1 cellular context compared by ENCODE assay signal in genomic region chrX:40102393-40103381, GRCh38.
TF ChIP-seq lines count a peak whose summit lies in the region.

No MANE protein-coding gene starts in this region.

TF ChIP-seq in K562, 482 proteins besides CTCF, POLR2A, EP300 and RAD21 (continues in another document):
- TF ChIP-seq CBFA2T3 (IDR thresholded peaks at IDR 0.05) = peak; percentile 28; the same call in 1 of the 2 replicates
- TF ChIP-seq PKNOX1 (IDR thresholded peaks at IDR 0.05) = peak; percentile 63
- peak; percentile 37; the same call in 1 of the 2 replicates for TF ChIP-seq ZFX (CRISPR knock-in tag; IDR thresholded peaks at IDR 0.05)
- peak in 1 of 3 experiments; percentile 76 for TF ChIP-seq YY1 (IDR thresholded peaks at IDR 0.05; ENCODE audit: borderline replicate concordance in 1 of 3, control insufficient read depth in 1 of 3, extremely low read depth in 1 of 3, insufficient read depth in 3 of 3, insufficient read length in 1 of 3, insufficient replicate concordance in 2 of 3, low read depth in 1 of 3, low read length in 2 of 3)
- TF ChIP-seq MAZ (CRISPR knock-in tag; conservative IDR thresholded peaks at IDR 0.05 in 1 of 2, IDR thresholded peaks at IDR 0.05 in 1 of 2) = no peak; a peak in 1 of 4 replicates
- TF ChIP-seq POLR2G (IDR thresholded peaks at IDR 0.05; ENCODE audit: low read depth, low read length) = peak; percentile 75
- TF ChIP-seq ZBTB11 (CRISPR knock-in tag; IDR thresholded peaks at IDR 0.05) = peak in 1 of 3 experiments; percentile 29; a peak in 1 of 6 replicates
- TF ChIP-seq HNRNPLL (IDR thresholded peaks at IDR 0.05; ENCODE audit: low read depth, low read length, poor library complexity, severe bottlenecking) = peak; percentile 28
- TF ChIP-seq THRAP3 (IDR thresholded peaks at IDR 0.05; ENCODE audit: borderline replicate concordance) = no peak
- TF ChIP-seq, protein P1, sequence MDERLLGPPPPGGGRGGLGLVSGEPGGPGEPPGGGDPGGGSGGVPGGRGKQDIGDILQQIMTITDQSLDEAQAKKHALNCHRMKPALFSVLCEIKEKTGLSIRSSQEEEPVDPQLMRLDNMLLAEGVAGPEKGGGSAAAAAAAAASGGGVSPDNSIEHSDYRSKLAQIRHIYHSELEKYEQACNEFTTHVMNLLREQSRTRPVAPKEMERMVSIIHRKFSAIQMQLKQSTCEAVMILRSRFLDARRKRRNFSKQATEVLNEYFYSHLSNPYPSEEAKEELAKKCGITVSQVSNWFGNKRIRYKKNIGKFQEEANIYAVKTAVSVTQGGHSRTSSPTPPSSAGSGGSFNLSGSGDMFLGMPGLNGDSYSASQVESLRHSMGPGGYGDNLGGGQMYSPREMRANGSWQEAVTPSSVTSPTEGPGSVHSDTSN (CRISPR knock-in tag; IDR thresholded peaks at IDR 0.05; ENCODE audit: low read depth) = no peak
- TF ChIP-seq, protein P1 (tag; conservative IDR thresholded peaks at IDR 0.05; ENCODE audit: low read depth) = peak; percentile 73
- no peak for TF ChIP-seq XRCC4 (IDR thresholded peaks at IDR 0.05; ENCODE audit: extremely low read depth, insufficient read depth, insufficient read length)
- TF ChIP-seq JUNB (CRISPR knock-in tag; conservative IDR thresholded peaks at IDR 0.05) = no peak
- peak; percentile 48; the same call in 1 of the 2 replicates for TF ChIP-seq NFRKB (IDR thresholded peaks at IDR 0.05; ENCODE audit: low read depth)
- TF ChIP-seq ZNF592 (IDR thresholded peaks at IDR 0.05) = peak; percentile 39; the same call in 1 of the 2 replicates
- 0 out of 2 replicates have a peak, but pooled peaks have one; percentile 21 for TF ChIP-seq NCOR1 (IDR thresholded peaks at IDR 0.05)
- TF ChIP-seq OTX1 (CRISPR knock-in tag; IDR thresholded peaks at IDR 0.05) = no peak
- no peak for TF ChIP-seq ZNF184 (CRISPR knock-in tag; IDR thresholded peaks at IDR 0.05)
- no peak for TF ChIP-seq FOXM1 (IDR thresholded peaks at IDR 0.05; ENCODE audit: low read depth)
- TF ChIP-seq FOXM1 (CRISPR knock-in tag; IDR thresholded peaks at IDR 0.05; ENCODE audit: low read depth) = no peak
- TF ChIP-seq TBL1XR1 (IDR thresholded peaks at IDR 0.05; ENCODE audit: low read length in 2 of 2) = no peak
- no peak for TF ChIP-seq ZKSCAN1 (IDR thresholded peaks at IDR 0.05; ENCODE audit: low read depth, low read length)
- TF ChIP-seq TAF7 (tag; IDR thresholded peaks at IDR 0.05) = no peak
- TF ChIP-seq, protein P2, sequence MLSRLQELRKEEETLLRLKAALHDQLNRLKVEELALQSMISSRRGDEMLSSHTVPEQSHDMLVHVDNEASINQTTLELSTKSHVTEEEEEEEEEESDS (CRISPR knock-in tag; IDR thresholded peaks at IDR 0.05) = no peak
- TF ChIP-seq CXXC5 (CRISPR knock-in tag; IDR thresholded peaks at IDR 0.05) = peak; percentile 39
- TF ChIP-seq HMGN3 (IDR thresholded peaks at IDR 0.05; ENCODE audit: borderline replicate concordance, extremely low read depth, insufficient read length, low read depth, low read length) = peak; percentile 37
- TF ChIP-seq MCM5 (IDR thresholded peaks at IDR 0.05; ENCODE audit: low read depth) = no peak
- no peak for TF ChIP-seq NR1H2 (CRISPR knock-in tag; IDR thresholded peaks at IDR 0.05)
- no peak for TF ChIP-seq NCOA4 (IDR thresholded peaks at IDR 0.05; ENCODE audit: partially characterized antibody)
- TF ChIP-seq, protein P3, sequence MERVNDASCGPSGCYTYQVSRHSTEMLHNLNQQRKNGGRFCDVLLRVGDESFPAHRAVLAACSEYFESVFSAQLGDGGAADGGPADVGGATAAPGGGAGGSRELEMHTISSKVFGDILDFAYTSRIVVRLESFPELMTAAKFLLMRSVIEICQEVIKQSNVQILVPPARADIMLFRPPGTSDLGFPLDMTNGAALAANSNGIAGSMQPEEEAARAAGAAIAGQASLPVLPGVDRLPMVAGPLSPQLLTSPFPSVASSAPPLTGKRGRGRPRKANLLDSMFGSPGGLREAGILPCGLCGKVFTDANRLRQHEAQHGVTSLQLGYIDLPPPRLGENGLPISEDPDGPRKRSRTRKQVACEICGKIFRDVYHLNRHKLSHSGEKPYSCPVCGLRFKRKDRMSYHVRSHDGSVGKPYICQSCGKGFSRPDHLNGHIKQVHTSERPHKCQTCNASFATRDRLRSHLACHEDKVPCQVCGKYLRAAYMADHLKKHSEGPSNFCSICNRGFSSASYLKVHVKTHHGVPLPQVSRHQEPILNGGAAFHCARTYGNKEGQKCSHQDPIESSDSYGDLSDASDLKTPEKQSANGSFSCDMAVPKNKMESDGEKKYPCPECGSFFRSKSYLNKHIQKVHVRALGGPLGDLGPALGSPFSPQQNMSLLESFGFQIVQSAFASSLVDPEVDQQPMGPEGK (CRISPR knock-in tag; IDR thresholded peaks at IDR 0.05; ENCODE audit: borderline replicate concordance) = no peak
- no peak for TF ChIP-seq STAT5B (CRISPR knock-in tag; IDR thresholded peaks at IDR 0.05)
- TF ChIP-seq CUX1 (CRISPR knock-in tag; IDR thresholded peaks at IDR 0.05) = no peak
- TF ChIP-seq L3MBTL2 (IDR thresholded peaks at IDR 0.05) = peak; percentile 38; the same call in 1 of the 2 replicates
- no peak for TF ChIP-seq FUS (optimal IDR thresholded peaks at IDR 0.05; ENCODE audit: low read depth, low read length)
- no peak for TF ChIP-seq CHD1 (IDR thresholded peaks at IDR 0.05; ENCODE audit: low read length)
- TF ChIP-seq ZNF766 (CRISPR knock-in tag; conservative IDR thresholded peaks at IDR 0.05) = no peak
- peak; percentile 16 to 54 for TF ChIP-seq E2F6 (IDR thresholded peaks at IDR 0.05; ENCODE audit: borderline replicate concordance in 1 of 2, extremely low read depth in 1 of 2, insufficient read depth in 1 of 2, insufficient read length in 1 of 2, low read depth in 1 of 2, low read length in 1 of 2, poor library complexity in 1 of 2, severe bottlenecking in 1 of 2)
